8 cellular contexts compared by ENCODE assay signal in genomic region chr5:95842955-95843544, GRCh38. TPM values are rescaled to one million over a fixed set of nuclear protein-coding genes. Genes with fewer than 3 reads are reported as not detected.
DNase-seq lines count a peak whose midpoint lies in the region; ATAC-seq and TF ChIP-seq lines count a peak whose summit lies in the region.

No MANE protein-coding gene starts in this region.

- H3K9me3 ChIP-seq in RWPE2 (ENCODE audit: severe bottlenecking), result no peaks in the 10 kb centered on the region

- peak; percentile 23 for DNase-seq in RWPE2 (ENCODE audit: low spot score)
- peak; percentile 55 for DNase-seq in activated naive CD4-positive, alpha-beta T cell treated with anti-CD3 and anti-CD28 coated beads, Interleukin-2, amount 50 U/mL, for 16 hours
- DNase-seq in iPS-NIHi7 (ENCODE audit: extremely low spot score), result peak; percentile 38
- DNase-seq in stimulated activated CD8-positive, alpha-beta memory T cell treated with anti-CD3 and anti-CD28 coated beads, Interleukin-4, amount 100 ng/mL, for 24 hours (ENCODE audit: low read depth), result peak; percentile 49
- DNase-seq in mesenteric fat pad (ENCODE audit: low spot score), result no peak

- H3K4me1 ChIP-seq in RWPE2 (ENCODE audit: insufficient read depth, poor library complexity, severe bottlenecking), result no peaks in the 10 kb centered on the region

- no peaks in the 10 kb centered on the region for H3K36me3 ChIP-seq in RWPE2 (ENCODE audit: low read depth)

- peak; percentile 93 for ATAC-seq in GM19023 (IDR thresholded peaks at IDR 0.05; ENCODE audit: unreplicated experiment)
- ATAC-seq in HG03103 (IDR thresholded peaks at IDR 0.05; ENCODE audit: low read depth, unreplicated experiment), result peak; percentile 85
- no peak for ATAC-seq in RWPE2 (ENCODE audit: low read depth)

- TF ChIP-seq CTCF in 22Rv1 (IDR thresholded peaks at IDR 0.05), result no peak
- TF ChIP-seq CTCF in RWPE2 (IDR thresholded peaks at IDR 0.05; ENCODE audit: poor library complexity, severe bottlenecking), result no peak

- H3K4me3 ChIP-seq in RWPE2 (ENCODE audit: severe bottlenecking), result no peak overlapping the region

- H3K27ac ChIP-seq in 22Rv1 (0 out of 2 replicates have a peak overlapping the region, but pooled peaks have one; percentile 28), RWPE2 (ENCODE audit: poor library complexity, severe bottlenecking) (no peak overlapping the region)

- no peaks in the 10 kb centered on the region for H3K27me3 ChIP-seq in RWPE2 (ENCODE audit: insufficient read depth, poor library complexity, severe bottlenecking)

RNA-seq across cellular contexts. Expression of gene GLRX, which starts 20.5 kb away (rescaled TPM):
- 155 TPM for total RNA-seq in mesenteric fat pad
